ENCODE assay signal across 6 cellular contexts in the genomic region with DNA sequence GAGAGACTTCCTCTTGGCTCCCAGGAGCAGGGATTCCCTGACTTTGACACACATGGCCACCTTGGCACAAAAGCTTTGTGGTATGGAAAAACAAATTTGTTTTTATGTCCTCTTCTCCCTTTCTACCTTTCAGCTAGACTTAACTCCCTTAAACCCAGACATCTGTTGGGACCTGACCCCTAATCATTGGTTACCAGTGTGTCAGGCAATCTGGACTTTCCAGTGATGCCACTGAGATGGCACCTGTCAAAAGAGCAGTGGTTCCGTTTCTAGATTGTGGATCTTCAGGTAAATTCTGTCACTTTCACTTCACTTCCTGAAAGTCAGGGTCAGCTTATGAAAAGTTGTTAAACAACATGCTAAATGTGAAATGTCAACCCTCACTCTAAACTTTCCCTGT. TPM values are rescaled to one million over a fixed set of nuclear protein-coding genes. Genes with fewer than 3 reads are reported as not detected.
DNase-seq lines count a peak whose midpoint lies in the region; ATAC-seq and TF ChIP-seq lines count a peak whose summit lies in the region.
"Not testable (repeated sequence)": the region's sequence is repeated elsewhere in the genome, so short reads cannot be mapped to it uniquely, and the experiment has no call there.

No MANE protein-coding gene starts in this region.

- not testable (repeated sequence) for H3K4me3 Mint-ChIP-seq in activated CD4-positive, alpha-beta T cell treated with anti-CD3 and anti-CD28 coated beads, Interleukin-2, amount 10 ng/mL, durations not matched to agents 24 days and 14 days; activated naive CD4-positive, alpha-beta T cell treated with anti-CD3 and anti-CD28 coated beads for 36 hours; memory B cell
- peak overlapping the region in 1 of 2 donors; percentile 29 for H3K4me3 Mint-ChIP-seq in stimulated activated naive B cell treated with anti-CD40 and anti-IgM and Interleukin-4, amounts not matched to agents 10 μg/mL and 1 μg/mL and 100 μg/mL, for 72 hours

- not testable (repeated sequence) for H3K79me2 ChIP-seq in OCI-LY1 (ENCODE audit: insufficient read depth, low read length)

- H3K9me2 ChIP-seq in OCI-LY1 (ENCODE audit: low read depth, low read length) = not testable (repeated sequence)

- POLR2A ChIA-PET in HEK293 (lab: Yijun Ruan, JAX) = interaction anchor here (1.1 to 1.2 kb wide), 2 partner anchors 11 to 17 kb away, joined by 3 to 4 read pairs; partner anchors contain the start of gene FAM168A

- not testable (repeated sequence) for H3K4me2 ChIP-seq in OCI-LY1 (ENCODE audit: low read length)

- not testable (repeated sequence) for H3K4me3 ChIP-seq in HEK293 (ENCODE audit: low read depth, low read length); OCI-LY1 (ENCODE audit: low read depth, low read length, poor library complexity, severe bottlenecking)

- not testable (repeated sequence) for H3K9me3 ChIP-seq in HEK293 (ENCODE audit: control insufficient read depth, insufficient read depth, low read depth, low read length); OCI-LY1 (ENCODE audit: low read length)

- not testable (repeated sequence) for ATAC-seq in memory B cell (ENCODE audit: low read depth); stimulated activated naive B cell treated with anti-CD40 and anti-IgM and Interleukin-4, amounts not matched to agents 10 μg/mL and 1 μg/mL and 100 μg/mL, for 72 hours (replicated peaks)

- H3K9ac ChIP-seq in OCI-LY1 (ENCODE audit: low read length) = not testable (repeated sequence)

- H3K9me3 Mint-ChIP-seq in activated CD4-positive, alpha-beta T cell treated with anti-CD3 and anti-CD28 coated beads, Interleukin-2, amount 10 ng/mL, durations not matched to agents 24 days and 14 days; activated naive CD4-positive, alpha-beta T cell treated with anti-CD3 and anti-CD28 coated beads for 36 hours; memory B cell; stimulated activated naive B cell treated with anti-CD40 and anti-IgM and Interleukin-4, amounts not matched to agents 10 μg/mL and 1 μg/mL and 100 μg/mL, for 72 hours: not testable (repeated sequence)

- not testable (repeated sequence) for H3K27me3 ChIP-seq in OCI-LY1 (ENCODE audit: insufficient read depth, low read length)

- H2AFZ ChIP-seq in OCI-LY1 (ENCODE audit: low read length) = not testable (repeated sequence)

- H3K4me1 ChIP-seq in HEK293 (ENCODE audit: control insufficient read depth, insufficient read depth, low read length) = not testable (repeated sequence)
- peaks cover 13% of the 10 kb centered on the region for H3K4me1 ChIP-seq in OCI-LY1 (ENCODE audit: insufficient read depth, low read length, severe bottlenecking)

- not testable (repeated sequence) for H3K36me3 ChIP-seq in HEK293 (ENCODE audit: control insufficient read depth in 2 of 2, insufficient read depth in 1 of 2, low read length in 2 of 2)
- H3K36me3 ChIP-seq in OCI-LY1 (ENCODE audit: insufficient read depth, low read length) = peaks cover 18% of the 10 kb centered on the region; the same call in 1 of the 2 replicates

- not testable (repeated sequence) for TF ChIP-seq CTCF in HEK293 (tag by site-specific recombination; IDR thresholded peaks at IDR 0.05); OCI-LY1 (IDR thresholded peaks at IDR 0.05; ENCODE audit: low read length)

- H3K4me1 Mint-ChIP-seq in activated CD4-positive, alpha-beta T cell treated with anti-CD3 and anti-CD28 coated beads, Interleukin-2, amount 10 ng/mL, durations not matched to agents 24 days and 14 days = peaks cover 23% of the 10 kb centered on the region
- H3K4me1 Mint-ChIP-seq in activated naive CD4-positive, alpha-beta T cell treated with anti-CD3 and anti-CD28 coated beads for 36 hours (ENCODE audit: low read depth) = peaks cover 35% of the 10 kb centered on the region
- H3K4me1 Mint-ChIP-seq in memory B cell = not testable (repeated sequence)
- peaks cover 16 to 40% of the 10 kb centered on the region in 2 donors for H3K4me1 Mint-ChIP-seq in stimulated activated naive B cell treated with anti-CD40 and anti-IgM and Interleukin-4, amounts not matched to agents 10 μg/mL and 1 μg/mL and 100 μg/mL, for 72 hours

- H3K27ac ChIP-seq in HEK293 (ENCODE audit: extremely low read depth, low read depth, low read length) = not testable (repeated sequence)
- peak overlapping the region; percentile 13 for H3K27ac ChIP-seq in OCI-LY1 (ENCODE audit: low read depth, low read length, poor library complexity, severe bottlenecking)

- intact Hi-C loops in activated CD4-positive, alpha-beta T cell treated with anti-CD3 and anti-CD28 coated beads, Interleukin-2, amount 10 ng/mL, durations not matched to agents 24 days and 14 days (cut with micrococcal nuclease); activated naive CD4-positive, alpha-beta T cell treated with anti-CD3 and anti-CD28 coated beads for 36 hours (cut with micrococcal nuclease): not testable (repeated sequence)

- not testable (repeated sequence) for H4K20me1 ChIP-seq in OCI-LY1 (ENCODE audit: insufficient read depth, low read length)

- H3K27me3 Mint-ChIP-seq in activated CD4-positive, alpha-beta T cell treated with anti-CD3 and anti-CD28 coated beads, Interleukin-2, amount 10 ng/mL, durations not matched to agents 24 days and 14 days; activated naive CD4-positive, alpha-beta T cell treated with anti-CD3 and anti-CD28 coated beads for 36 hours (ENCODE audit: low read depth); memory B cell; stimulated activated naive B cell treated with anti-CD40 and anti-IgM and Interleukin-4, amounts not matched to agents 10 μg/mL and 1 μg/mL and 100 μg/mL, for 72 hours: not testable (repeated sequence)

- H3K27ac Mint-ChIP-seq in activated CD4-positive, alpha-beta T cell treated with anti-CD3 and anti-CD28 coated beads, Interleukin-2, amount 10 ng/mL, durations not matched to agents 24 days and 14 days = not testable (repeated sequence)
- peak overlapping the region; percentile 24 for H3K27ac Mint-ChIP-seq in activated naive CD4-positive, alpha-beta T cell treated with anti-CD3 and anti-CD28 coated beads for 36 hours
- H3K27ac Mint-ChIP-seq in memory B cell = peak overlapping the region; percentile 60
- peak overlapping the region; percentile 89 for H3K27ac Mint-ChIP-seq in stimulated activated naive B cell treated with anti-CD40 and anti-IgM and Interleukin-4, amounts not matched to agents 10 μg/mL and 1 μg/mL and 100 μg/mL, for 72 hours

- peak; percentile 47 for DNase-seq in activated CD4-positive, alpha-beta T cell treated with anti-CD3 and anti-CD28 coated beads, Interleukin-2, amount 10 ng/mL, durations not matched to agents 24 days and 14 days
- DNase-seq in activated naive CD4-positive, alpha-beta T cell treated with anti-CD3 and anti-CD28 coated beads for 36 hours = peak; percentile 6
- DNase-seq in memory B cell (ENCODE audit: low spot score in 2 of 2) = not testable (repeated sequence)
- peak; percentile 11 for DNase-seq in stimulated activated naive B cell treated with anti-CD40 and anti-IgM and Interleukin-4, amounts not matched to agents 10 μg/mL and 1 μg/mL and 100 μg/mL, for 72 hours

- CTCF ChIA-PET in HEK293 (lab: Yijun Ruan, JAX) = interaction anchor here (0.6 to 1.8 kb wide), 3 partner anchors 13 to 79 kb away, joined by 3 to 6 read pairs (median 4); no protein-coding TSS in a partner anchor
- CTCF ChIA-PET in activated naive CD4-positive, alpha-beta T cell treated with anti-CD3 and anti-CD28 coated beads for 36 hours (lab: Charles Lee) = interaction anchor here (0.9 to 2.2 kb wide), 3 partner anchors 11 to 121 kb away, joined by 3 to 6 read pairs (median 4); no protein-coding TSS in a partner anchor

- not testable (repeated sequence) for H3F3A ChIP-seq in OCI-LY1 (ENCODE audit: insufficient read depth, low read length)

- peaks cover 26% of the 10 kb centered on the region for H3K36me3 Mint-ChIP-seq in activated CD4-positive, alpha-beta T cell treated with anti-CD3 and anti-CD28 coated beads, Interleukin-2, amount 10 ng/mL, durations not matched to agents 24 days and 14 days (ENCODE audit: low read depth)
- not testable (repeated sequence) for H3K36me3 Mint-ChIP-seq in activated naive CD4-positive, alpha-beta T cell treated with anti-CD3 and anti-CD28 coated beads for 36 hours (ENCODE audit: low read depth)
- H3K36me3 Mint-ChIP-seq in memory B cell = peaks cover 19% of the 10 kb centered on the region
- H3K36me3 Mint-ChIP-seq in stimulated activated naive B cell treated with anti-CD40 and anti-IgM and Interleukin-4, amounts not matched to agents 10 μg/mL and 1 μg/mL and 100 μg/mL, for 72 hours = peaks cover 19 to 28% of the 10 kb centered on the region in 2 donors

TF ChIP-seq in HEK293, 187 proteins besides CTCF, POLR2A, EP300 and RAD21:
- peak; percentile 69 for TF ChIP-seq PRDM1 (tag by site-specific recombination; IDR thresholded peaks at IDR 0.05)

RNA-seq across cellular contexts. Expression of gene FAM168A, which starts 17.2 kb away (rescaled TPM):
- total RNA-seq in activated CD4-positive, alpha-beta T cell treated with anti-CD3 and anti-CD28 coated beads, Interleukin-2, amount 10 ng/mL, durations not matched to agents 24 days and 14 days = 17.4 and 19.8 TPM in 2 replicates
- total RNA-seq in activated naive CD4-positive, alpha-beta T cell treated with anti-CD3 and anti-CD28 coated beads for 36 hours = 10 to 100 TPM; 11.9 to 13.0 TPM
